1 cellular context compared by ENCODE assay signal in genomic region chr9:129726322-129727160, GRCh38.
TF ChIP-seq lines count a peak whose summit lies in the region.

No MANE protein-coding gene starts in this region.

TF ChIP-seq in K562, 482 proteins besides CTCF, POLR2A, EP300 and RAD21 (continued from another document and continues in another):
- TF ChIP-seq STAT6 (CRISPR knock-in tag; IDR thresholded peaks at IDR 0.05) (no peak), NCOA4 (IDR thresholded peaks at IDR 0.05; ENCODE audit: partially characterized antibody) (no peak), MTF1 (CRISPR knock-in tag; IDR thresholded peaks at IDR 0.05; ENCODE audit: borderline replicate concordance) (no peak), THAP12 (CRISPR knock-in tag; IDR thresholded peaks at IDR 0.05) (no peak), SUPT5H (IDR thresholded peaks at IDR 0.05) (no peak), ZNF232 (CRISPR knock-in tag; IDR thresholded peaks at IDR 0.05) (no peak), MLX (CRISPR knock-in tag; conservative IDR thresholded peaks at IDR 0.05) (no peak), ELF2 (CRISPR knock-in tag; IDR thresholded peaks at IDR 0.05) (no peak), ZNF239 (CRISPR knock-in tag; IDR thresholded peaks at IDR 0.05) (no peak), XRCC3 (IDR thresholded peaks at IDR 0.05) (no peak), E2F3 (CRISPR knock-in tag; IDR thresholded peaks at IDR 0.05) (no peak), MED1 (CRISPR knock-in tag; IDR thresholded peaks at IDR 0.05; ENCODE audit: borderline replicate concordance) (no peak), ZNF174 (CRISPR knock-in tag; IDR thresholded peaks at IDR 0.05) (no peak), TOE1 (IDR thresholded peaks at IDR 0.05; ENCODE audit: borderline replicate concordance) (no peak), TOE1 (CRISPR knock-in tag; IDR thresholded peaks at IDR 0.05; ENCODE audit: borderline replicate concordance, low read depth) (no peak), RUNX1 (IDR thresholded peaks at IDR 0.05; ENCODE audit: low read depth) (no peak), DACH1 (IDR thresholded peaks at IDR 0.05; ENCODE audit: partially characterized antibody) (no peak), PTBP1 (IDR thresholded peaks at IDR 0.05; ENCODE audit: low read depth, low read length) (no peak), ETV6 (IDR thresholded peaks at IDR 0.05; ENCODE audit: borderline replicate concordance in 1 of 2, low read depth in 2 of 2, low read length in 1 of 2) (no peak), ETV6 (CRISPR knock-in tag; IDR thresholded peaks at IDR 0.05; ENCODE audit: borderline replicate concordance) (no peak), ZC3H11A (IDR thresholded peaks at IDR 0.05; ENCODE audit: low read depth, low read length) (no peak), HMG20B (CRISPR knock-in tag; IDR thresholded peaks at IDR 0.05) (no peak), TBP (optimal IDR thresholded peaks at IDR 0.05; ENCODE audit: low read depth, low read length) (no peak), NFRKB (IDR thresholded peaks at IDR 0.05; ENCODE audit: low read depth) (no peak), MYBL2 (IDR thresholded peaks at IDR 0.05; ENCODE audit: low read depth) (no peak), MYBL2 (CRISPR knock-in tag; IDR thresholded peaks at IDR 0.05; ENCODE audit: borderline replicate concordance) (no peak), TCF15 (CRISPR knock-in tag; IDR thresholded peaks at IDR 0.05) (no peak), SIRT6 (IDR thresholded peaks at IDR 0.05; ENCODE audit: low read depth, low read length) (no peak), REST (CRISPR knock-in tag; IDR thresholded peaks at IDR 0.05; ENCODE audit: low read depth) (peak; percentile 74), HDGF (IDR thresholded peaks at IDR 0.05) (no peak), ETV1 (tag; conservative IDR thresholded peaks at IDR 0.05; ENCODE audit: low read depth) (no peak), SOX6 (IDR thresholded peaks at IDR 0.05) (no peak), PTTG1 (tag; IDR thresholded peaks at IDR 0.05; ENCODE audit: low read depth) (no peak), KHSRP (IDR thresholded peaks at IDR 0.05) (no peak), MTA1 (IDR thresholded peaks at IDR 0.05; ENCODE audit: borderline replicate concordance) (no peak), ZBTB49 (CRISPR knock-in tag; IDR thresholded peaks at IDR 0.05; ENCODE audit: borderline replicate concordance) (no peak), SRSF3 (IDR thresholded peaks at IDR 0.05; ENCODE audit: insufficient read depth, low read length) (no peak), ZNF121 (CRISPR knock-in tag; conservative IDR thresholded peaks at IDR 0.05) (no peak), LEF1 (IDR thresholded peaks at IDR 0.05) (peak; percentile 64; the same call in 1 of the 2 replicates), RBM14 (IDR thresholded peaks at IDR 0.05; ENCODE audit: borderline replicate concordance, insufficient read depth, low read depth, low read length) (no peak), TGIF2 (CRISPR knock-in tag; IDR thresholded peaks at IDR 0.05) (no peak), ZBTB34 (CRISPR knock-in tag; IDR thresholded peaks at IDR 0.05) (no peak), SMAD4 (CRISPR knock-in tag; conservative IDR thresholded peaks at IDR 0.05) (0 out of 2 replicates have a peak, but pooled peaks have one; percentile 20), SMARCC2 (IDR thresholded peaks at IDR 0.05; ENCODE audit: low read depth) (no peak), RBM15 (IDR thresholded peaks at IDR 0.05; ENCODE audit: insufficient read depth, low read length) (no peak), ZNF175 (CRISPR knock-in tag; IDR thresholded peaks at IDR 0.05; ENCODE audit: low read depth) (no peak), CHAMP1 (IDR thresholded peaks at IDR 0.05) (no peak), BACH1 (tag; IDR thresholded peaks at IDR 0.05) (no peak), PATZ1 (CRISPR knock-in tag; IDR thresholded peaks at IDR 0.05; ENCODE audit: borderline replicate concordance) (no peak), GTF2E2 (tag; IDR thresholded peaks at IDR 0.05) (no peak), ZNF217 (CRISPR knock-in tag; IDR thresholded peaks at IDR 0.05) (no peak), LARP7 (IDR thresholded peaks at IDR 0.05) (no peak), KDM5B (IDR thresholded peaks at IDR 0.05; ENCODE audit: insufficient replicate concordance, low read depth, low read length) (no peak)
